15 cellular contexts compared by ENCODE assay signal in genomic region chrX:101369687-101370086, GRCh38. TPM values are rescaled to one million over a fixed set of nuclear protein-coding genes. Genes with fewer than 3 reads are reported as not detected.
DNase-seq lines count a peak whose midpoint lies in the region; ATAC-seq and TF ChIP-seq lines count a peak whose summit lies in the region.
"Had no signal": no experiment of that assay in that cellular context is flagged by ENCODE, and none has a peak within 500 bp of the region (broad histone marks: within the 10 kb centered on the region; RNA-seq: fewer than 3 reads in every experiment).

No MANE protein-coding gene starts in this region.

- peaks cover 63% of the 10 kb centered on the region for H3K36me3 Mint-ChIP-seq in dendritic cell treated with granulocyte-macrophage colony-stimulating factor and Interleukin-4, amounts not matched to agents 40 ng/mL and 50 ng/mL, for 4 days (ENCODE audit: low read depth)
- H3K36me3 Mint-ChIP-seq: CD4-positive, CD25-positive, alpha-beta regulatory T cell had no signal

- H3K4me3 Mint-ChIP-seq in dendritic cell treated with granulocyte-macrophage colony-stimulating factor and Interleukin-4, amounts not matched to agents 40 ng/mL and 50 ng/mL, for 4 days: no peak overlapping the region
- H3K4me3 Mint-ChIP-seq: CD4-positive, CD25-positive, alpha-beta regulatory T cell had no signal

- H3K27me3 ChIP-seq in BLaER1 treated with 17β-estradiol and CSF1 and Interleukin-3, amounts not matched to agents 10 nM and 100 nM: no peaks in the 10 kb centered on the region
- H3K27me3 ChIP-seq in Loucy (ENCODE audit: insufficient read depth, low read length, poor library complexity, severe bottlenecking) (no peaks in the 10 kb centered on the region), H7 (ENCODE audit: control insufficient read depth, insufficient read depth, low read length) (no peaks in the 10 kb centered on the region)

- no peaks in the 10 kb centered on the region for H3K9me2 ChIP-seq in Loucy (replicated peaks; ENCODE audit: low read depth, low read length)

- peak overlapping the region in 8 of 11 experiments; percentile 54 to 87 (median 76); a peak in 17 of 22 replicates for H3K27ac ChIP-seq in BLaER1 treated with 17β-estradiol and CSF1 and Interleukin-3, amounts not matched to agents 10 nM and 100 nM
- H3K27ac ChIP-seq: HL-60 had no signal

- no peaks in the 10 kb centered on the region for H3K79me2 ChIP-seq in Loucy (ENCODE audit: insufficient read depth, low read length)

- peaks cover 50 to 84% (median 56%) of the 10 kb centered on the region in 11 experiments for H3K36me3 ChIP-seq in BLaER1 treated with 17β-estradiol and CSF1 and Interleukin-3, amounts not matched to agents 10 nM and 100 nM
- H3K36me3 ChIP-seq in Loucy (ENCODE audit: insufficient read depth, low read length) (no peaks in the 10 kb centered on the region), H7 (replicated peaks; ENCODE audit: control insufficient read depth, insufficient read depth, low read length) (no peaks in the 10 kb centered on the region)

- no peak for DNase-seq in H7
- DNase-seq: CD4-positive, CD25-positive, alpha-beta regulatory T cell; DMS53; Kasumi-1 had no signal

- ATAC-seq in GM21576 (IDR thresholded peaks at IDR 0.05; ENCODE audit: unreplicated experiment) (no peak), GM19455 (IDR thresholded peaks at IDR 0.05; ENCODE audit: unreplicated experiment) (no peak), GM21786 (IDR thresholded peaks at IDR 0.05; ENCODE audit: unreplicated experiment) (no peak)
- ATAC-seq: GM12878, HCT116 had no signal

- peak overlapping the region; percentile 44 for H3K27ac Mint-ChIP-seq in dendritic cell treated with granulocyte-macrophage colony-stimulating factor and Interleukin-4, amounts not matched to agents 40 ng/mL and 50 ng/mL, for 4 days
- H3K27ac Mint-ChIP-seq: CD4-positive, CD25-positive, alpha-beta regulatory T cell had no signal

- intact Hi-C loops in dendritic cell treated with granulocyte-macrophage colony-stimulating factor and Interleukin-4, amounts not matched to agents 40 ng/mL and 50 ng/mL, for 4 days (cut with micrococcal nuclease): no loop called here

- H3K4me1 Mint-ChIP-seq in dendritic cell treated with granulocyte-macrophage colony-stimulating factor and Interleukin-4, amounts not matched to agents 40 ng/mL and 50 ng/mL, for 4 days (ENCODE audit: low read depth): peaks cover 11% of the 10 kb centered on the region
- H3K4me1 Mint-ChIP-seq: CD4-positive, CD25-positive, alpha-beta regulatory T cell had no signal

- peak overlapping the region in 5 of 10 experiments; percentile 25 to 47 (median 35); a peak in 6 of 20 replicates for H3K4me3 ChIP-seq in BLaER1 treated with 17β-estradiol and CSF1 and Interleukin-3, amounts not matched to agents 10 nM and 100 nM
- H3K4me3 ChIP-seq in Loucy (ENCODE audit: low read length, poor library complexity, severe bottlenecking) (no peak overlapping the region), H7 (ENCODE audit: insufficient read depth, low read depth, low read length) (no peak overlapping the region)
- H3K4me3 ChIP-seq: GM12878 had no signal

- H3K4me2 ChIP-seq in BLaER1 treated with 17β-estradiol and CSF1 and Interleukin-3, amounts not matched to agents 10 nM and 100 nM: peak overlapping the region in 10 of 11 experiments; percentile 61 to 89 (median 82); a peak in 21 of 22 replicates
- H3K4me2 ChIP-seq in Loucy (ENCODE audit: low read depth, low read length, poor library complexity, severe bottlenecking): no peak overlapping the region

- H3K4me1 ChIP-seq in BLaER1 treated with 17β-estradiol and CSF1 and Interleukin-3, amounts not matched to agents 10 nM and 100 nM: peaks cover 32 to 72% (median 54%) of the 10 kb centered on the region in 10 experiments
- H3K4me1 ChIP-seq in Loucy (ENCODE audit: insufficient read depth, low read length, poor library complexity, severe bottlenecking): peaks cover 18% of the 10 kb centered on the region

- H3K9me3 ChIP-seq in BLaER1 treated with 17β-estradiol and CSF1 and Interleukin-3, amounts not matched to agents 10 nM and 100 nM (replicated peaks in 1 of 11): peaks cover 0 to 9% (median 0%) of the 10 kb centered on the region in 11 experiments; a peak in 5 of 22 replicates
- no peaks in the 10 kb centered on the region for H3K9me3 ChIP-seq in Loucy (ENCODE audit: insufficient read depth, low read depth, low read length)

- no peaks in the 10 kb centered on the region for H3K27me3 Mint-ChIP-seq in dendritic cell treated with granulocyte-macrophage colony-stimulating factor and Interleukin-4, amounts not matched to agents 40 ng/mL and 50 ng/mL, for 4 days

- H2AFZ ChIP-seq in Loucy (ENCODE audit: low read length): peak overlapping the region; percentile 36

- no peak for TF ChIP-seq CTCF in Loucy (conservative IDR thresholded peaks at IDR 0.05; ENCODE audit: low read length)

- peaks cover 0 to 9% (median 0%) of the 10 kb centered on the region in 11 experiments; a peak in 1 of 22 replicates for H4K20me1 ChIP-seq in BLaER1 treated with 17β-estradiol and CSF1 and Interleukin-3, amounts not matched to agents 10 nM and 100 nM
- no peaks in the 10 kb centered on the region for H4K20me1 ChIP-seq in Loucy (ENCODE audit: insufficient read depth, low read length, poor library complexity, severe bottlenecking)

- peak overlapping the region in 7 of 11 experiments; percentile 34 to 75 (median 56); a peak in 12 of 22 replicates for H3K9ac ChIP-seq in BLaER1 treated with 17β-estradiol and CSF1 and Interleukin-3, amounts not matched to agents 10 nM and 100 nM
- H3K9ac ChIP-seq in Loucy (ENCODE audit: low read depth, low read length, poor library complexity, severe bottlenecking): no peak overlapping the region

- no peaks in the 10 kb centered on the region for H3F3A ChIP-seq in Loucy (ENCODE audit: low read depth)

- H3K9me3 Mint-ChIP-seq in dendritic cell treated with granulocyte-macrophage colony-stimulating factor and Interleukin-4, amounts not matched to agents 40 ng/mL and 50 ng/mL, for 4 days: no peaks in the 10 kb centered on the region
- H3K9me3 Mint-ChIP-seq: CD4-positive, CD25-positive, alpha-beta regulatory T cell had no signal

RNA-seq across cellular contexts. Expression of gene BTK, which starts 16.3 kb away (rescaled TPM):
- total RNA-seq in H7 (2014; rRNA removed; shearing (Covaris generic)): 0.07 and 0.11 TPM in 2 replicates
- total RNA-seq: A172, H4 had no signal

RNA-seq across cellular contexts. Expression of gene RPL36A, which starts 21.1 kb away (rescaled TPM):
- total RNA-seq in H7 (2014; rRNA removed; shearing (Covaris generic)): 794 and 812 TPM in 2 replicates

RNA-seq across cellular contexts. Expression of gene TIMM8A, which starts 21.1 kb away (rescaled TPM):
- 6.2 and 8.4 TPM in 2 replicates for total RNA-seq in H7 (2014; rRNA removed; shearing (Covaris generic))

RNA-seq across cellular contexts. Expression of gene GLA, which starts 38.0 kb away (rescaled TPM):
- 48.1 and 58.3 TPM in 2 replicates for total RNA-seq in H7 (2014; rRNA removed; shearing (Covaris generic))

RNA-seq across cellular contexts. Expression of gene HNRNPH2, which starts 38.3 kb away (rescaled TPM):
- total RNA-seq in H7 (2014; rRNA removed; shearing (Covaris generic)): 33.5 and 35.0 TPM in 2 replicates
